ENCODE assay signal across 12 cellular contexts in genomic region chr20:32252189-32252588, GRCh38. TPM values are rescaled to one million over a fixed set of nuclear protein-coding genes. Genes with fewer than 3 reads are reported as not detected.
A peak's percentile ranks its signal among the peaks of the same experiment; 100 is the strongest.
DNase-seq lines count a peak whose midpoint lies in the region; ATAC-seq and TF ChIP-seq lines count a peak whose summit lies in the region.
"Had no signal": no experiment of that assay in that cellular context is flagged by ENCODE, and none has a peak within 500 bp of the region (broad histone marks: within the 10 kb centered on the region; RNA-seq: fewer than 3 reads in every experiment).

No MANE protein-coding gene starts in this region.

- H3K27ac Mint-ChIP-seq in stimulated activated naive B cell treated with anti-CD40 and anti-IgM and Interleukin-4, amounts not matched to agents 10 μg/mL and 1 μg/mL and 100 μg/mL, for 72 hours: peak overlapping the region; percentile 92

- H3K36me3 Mint-ChIP-seq in activated T-cell treated with anti-CD3 and anti-CD28 coated beads, Interleukin-2, amount 50 U/mL, for 4 hours (ENCODE audit: insufficient read depth): peaks cover 2% of the 10 kb centered on the region
- H3K36me3 Mint-ChIP-seq in stimulated activated naive B cell treated with anti-CD40 and anti-IgM and Interleukin-4, amounts not matched to agents 10 μg/mL and 1 μg/mL and 100 μg/mL, for 72 hours: peaks cover 4 to 5% of the 10 kb centered on the region in 2 donors

- H3K4me1 Mint-ChIP-seq in activated T-cell treated with anti-CD3 and anti-CD28 coated beads, Interleukin-2, amount 50 U/mL, for 4 hours (ENCODE audit: low read depth): peaks cover 58% of the 10 kb centered on the region
- H3K4me1 Mint-ChIP-seq in stimulated activated naive B cell treated with anti-CD40 and anti-IgM and Interleukin-4, amounts not matched to agents 10 μg/mL and 1 μg/mL and 100 μg/mL, for 72 hours: peaks cover 23 to 34% of the 10 kb centered on the region in 2 donors

- no peak overlapping the region for H3K27ac ChIP-seq in coronary artery
- H3K27ac ChIP-seq: HL-60 had no signal

- H3K9me3 Mint-ChIP-seq in activated T-cell treated with anti-CD3 and anti-CD28 coated beads, Interleukin-2, amount 50 U/mL, for 4 hours: no peaks in the 10 kb centered on the region
- H3K9me3 Mint-ChIP-seq in stimulated activated naive B cell treated with anti-CD40 and anti-IgM and Interleukin-4, amounts not matched to agents 10 μg/mL and 1 μg/mL and 100 μg/mL, for 72 hours: peaks cover 5% of the 10 kb centered on the region in 2 donors

- DNase-seq in activated CD4-positive, alpha-beta T cell treated with anti-CD3 and anti-CD28 coated beads for 24 hours (ENCODE audit: low read depth in 2 of 2): peak; percentile 76 to 82
- DNase-seq in activated T-cell treated with anti-CD3 and anti-CD28 coated beads, Interleukin-2, amount 50 U/mL, for 4 hours: peak; percentile 64
- DNase-seq in stimulated activated CD4-positive, alpha-beta T cell treated with anti-CD3 and anti-CD28 coated beads, Interleukin-15, amount 100 ng/mL, for 24 hours: peak; percentile 94
- peak; percentile 78 for DNase-seq in stimulated activated naive B cell treated with anti-CD40 and anti-IgM and Interleukin-4, amounts not matched to agents 10 μg/mL and 1 μg/mL and 100 μg/mL, for 72 hours
- DNase-seq in effector CD4-positive, alpha-beta T cell: no peak
- no peak for DNase-seq in coronary artery (ENCODE audit: low spot score)
- DNase-seq: DMS 273 treated with DMSO at 0.1 percent for 48 hours, islet precursor cell, SHP77 had no signal

- H3K4me3 Mint-ChIP-seq in activated T-cell treated with anti-CD3 and anti-CD28 coated beads, Interleukin-2, amount 50 U/mL, for 4 hours: peak overlapping the region; percentile 67
- peak overlapping the region; percentile 42 to 54 for H3K4me3 Mint-ChIP-seq in stimulated activated naive B cell treated with anti-CD40 and anti-IgM and Interleukin-4, amounts not matched to agents 10 μg/mL and 1 μg/mL and 100 μg/mL, for 72 hours

- ATAC-seq in activated T-cell treated with anti-CD3 and anti-CD28 coated beads, Interleukin-2, amount 50 U/mL, for 4 hours: peak; percentile 70 to 73
- peak; percentile 85 to 88 for ATAC-seq in stimulated activated naive B cell treated with anti-CD40 and anti-IgM and Interleukin-4, amounts not matched to agents 10 μg/mL and 1 μg/mL and 100 μg/mL, for 72 hours (replicated peaks)
- ATAC-seq in GM19351 (IDR thresholded peaks at IDR 0.05; ENCODE audit: unreplicated experiment) (no peak), GM21390 (IDR thresholded peaks at IDR 0.05; ENCODE audit: unreplicated experiment) (no peak)

- H3K4me3 ChIP-seq in coronary artery: no peak overlapping the region

- no peaks in the 10 kb centered on the region for H3K27me3 Mint-ChIP-seq in activated T-cell treated with anti-CD3 and anti-CD28 coated beads, Interleukin-2, amount 50 U/mL, for 4 hours (ENCODE audit: low read depth)
- H3K27me3 Mint-ChIP-seq in stimulated activated naive B cell treated with anti-CD40 and anti-IgM and Interleukin-4, amounts not matched to agents 10 μg/mL and 1 μg/mL and 100 μg/mL, for 72 hours: no peaks in the 10 kb centered on the region

- no peak for TF ChIP-seq CTCF in coronary artery (IDR thresholded peaks at IDR 0.05)

RNA-seq across cellular contexts. Expression of gene KIF3B, which starts 25.3 kb away (rescaled TPM):
- total RNA-seq in activated T-cell treated with anti-CD3 and anti-CD28 coated beads, Interleukin-2, amount 50 U/mL, for 4 hours: 10 to 100 TPM; 69.3 to 90.4 (median 78.9) TPM

RNA-seq across cellular contexts. Expression of gene POFUT1, which starts 44.5 kb away (rescaled TPM):
- total RNA-seq in activated T-cell treated with anti-CD3 and anti-CD28 coated beads, Interleukin-2, amount 50 U/mL, for 4 hours: 100 to 1,000 TPM in 1 of 3 donors, 10 to 100 TPM in 2; 85.6 to 113 (median 95.7) TPM

RNA-seq across cellular contexts. Expression of gene PLAGL2, which starts 44.6 kb away (rescaled TPM):
- 100 to 1,000 TPM; 140 to 173 (median 151) TPM for total RNA-seq in activated T-cell treated with anti-CD3 and anti-CD28 coated beads, Interleukin-2, amount 50 U/mL, for 4 hours

Comparison
In these comparisons a context has a peak if more than half of its experiments do, and no peak if none do; other contexts are left out.
1. DNase-seq: peak in activated CD4-positive, alpha-beta T cell treated with anti-CD3 and anti-CD28 coated beads for 24 hours (2 of 2), activated T-cell treated with anti-CD3 and anti-CD28 coated beads, Interleukin-2, amount 50 U/mL, for 4 hours (single experiment), stimulated activated CD4-positive, alpha-beta T cell treated with anti-CD3 and anti-CD28 coated beads, Interleukin-15, amount 100 ng/mL, for 24 hours (single experiment) and stimulated activated naive B cell treated with anti-CD40 and anti-IgM and Interleukin-4, amounts not matched to agents 10 μg/mL and 1 μg/mL and 100 μg/mL, for 72 hours (single experiment); none in effector CD4-positive, alpha-beta T cell (single experiment) and coronary artery (single experiment).
2. ATAC-seq: peak in activated T-cell treated with anti-CD3 and anti-CD28 coated beads, Interleukin-2, amount 50 U/mL, for 4 hours (2 of 2) and stimulated activated naive B cell treated with anti-CD40 and anti-IgM and Interleukin-4, amounts not matched to agents 10 μg/mL and 1 μg/mL and 100 μg/mL, for 72 hours (2 of 2); none in GM19351 (single experiment) and GM21390 (single experiment).